ENCODE assay signal across 34 cellular contexts in genomic region chr2:226270279-226270678, GRCh38.
"Had no signal": no experiment of that assay in that cellular context is flagged by ENCODE, and none has a peak within 500 bp of the region (broad histone marks: within the 10 kb centered on the region; RNA-seq: fewer than 3 reads in every experiment).

No MANE protein-coding gene starts in this region.

- H3K27ac Mint-ChIP-seq: activated CD4-positive, alpha-beta memory T cell treated with anti-CD3 and anti-CD28 coated beads for 36 hours; activated CD4-positive, alpha-beta T cell treated with anti-CD3 and anti-CD28 coated beads for 36 hours; activated CD4-positive, alpha-beta T cell treated with anti-CD3 and anti-CD28 coated beads, Interleukin-2, amount 10 ng/mL, durations not matched to agents 24 days and 14 days; activated CD8-positive, alpha-beta memory T cell treated with anti-CD3 and anti-CD28 coated beads, Interleukin-2, amount 10 ng/mL, durations not matched to agents 7 days and 5 days; activated CD8-positive, alpha-beta T cell treated with anti-CD3 and anti-CD28 coated beads, Interleukin-2, amount 10 ng/mL, durations not matched to agents 7 days and 5 days; activated naive CD4-positive, alpha-beta T cell treated with anti-CD3 and anti-CD28 coated beads for 36 hours; activated naive CD4-positive, alpha-beta T cell treated with anti-CD3 and anti-CD28 coated beads, Interleukin-2, amount 50 U/mL, for 24 hours; activated naive CD8-positive, alpha-beta T cell treated with anti-CD3 and anti-CD28 coated beads for 36 hours; activated naive CD8-positive, alpha-beta T cell treated with anti-CD3 and anti-CD28 coated beads, Interleukin-2, amount 50 U/mL, for 24 hours; activated T-helper 1 cell treated with anti-CD3 and anti-CD28 coated beads, Interleukin-12 subunit alpha, Interleukin-12 subunit beta, Interleukin-2, Interleukin-4 antibody, amounts not matched to agents 30 ng/mL and 10 ng/mL and 1 ng/mL, durations not matched to agents 14 hours and 24 hours and 36 hours; activated T-helper 2 cell treated with anti-CD3 and anti-CD28 coated beads, Interferon-gamma antibody, Interleukin-2, Interleukin-4, amounts not matched to agents 10 μg/mL and 5 μg/mL and 100 μg/mL, durations not matched to agents 14 hours and 24 hours and 36 hours; effector memory CD8-positive, alpha-beta T cell; T-helper 17 cell had no signal

- H3K4me1 ChIP-seq: adrenal gland, body of pancreas, foreskin keratinocyte, gastrocnemius medialis, heart left ventricle had no signal

- H3K9me3 Mint-ChIP-seq: activated CD4-positive, alpha-beta memory T cell treated with anti-CD3 and anti-CD28 coated beads for 36 hours; activated CD4-positive, alpha-beta T cell treated with anti-CD3 and anti-CD28 coated beads, Interleukin-2, amount 10 ng/mL, durations not matched to agents 24 days and 14 days; activated naive CD4-positive, alpha-beta T cell treated with anti-CD3 and anti-CD28 coated beads for 36 hours; activated naive CD8-positive, alpha-beta T cell treated with anti-CD3 and anti-CD28 coated beads for 36 hours; activated naive CD8-positive, alpha-beta T cell treated with anti-CD3 and anti-CD28 coated beads, Interleukin-2, amount 50 U/mL, for 24 hours; activated T-helper 1 cell treated with anti-CD3 and anti-CD28 coated beads, Interleukin-12 subunit alpha, Interleukin-12 subunit beta, Interleukin-2, Interleukin-4 antibody, amounts not matched to agents 30 ng/mL and 10 ng/mL and 1 ng/mL, durations not matched to agents 14 hours and 24 hours and 36 hours; activated T-helper 2 cell treated with anti-CD3 and anti-CD28 coated beads, Interferon-gamma antibody, Interleukin-2, Interleukin-4, amounts not matched to agents 10 μg/mL and 5 μg/mL and 100 μg/mL, durations not matched to agents 14 hours and 24 hours and 36 hours had no signal

- H3K9me3 ChIP-seq: adrenal gland, body of pancreas, esophagus muscularis mucosa, gastrocnemius medialis, heart left ventricle had no signal

- H3K4me1 Mint-ChIP-seq: activated CD4-positive, alpha-beta T cell treated with anti-CD3 and anti-CD28 coated beads for 36 hours; activated CD4-positive, alpha-beta T cell treated with anti-CD3 and anti-CD28 coated beads, Interleukin-2, amount 10 ng/mL, durations not matched to agents 24 days and 14 days; activated CD8-positive, alpha-beta memory T cell treated with anti-CD3 and anti-CD28 coated beads, Interleukin-2, amount 10 ng/mL, durations not matched to agents 7 days and 5 days; activated naive CD4-positive, alpha-beta T cell treated with anti-CD3 and anti-CD28 coated beads, Interleukin-2, amount 50 U/mL, for 24 hours; activated naive CD8-positive, alpha-beta T cell treated with anti-CD3 and anti-CD28 coated beads for 36 hours; activated naive CD8-positive, alpha-beta T cell treated with anti-CD3 and anti-CD28 coated beads, Interleukin-2, amount 50 U/mL, for 24 hours; T-helper 17 cell had no signal

- H3K4me3 Mint-ChIP-seq: activated CD4-positive, alpha-beta memory T cell treated with anti-CD3 and anti-CD28 coated beads for 36 hours; activated CD4-positive, alpha-beta T cell treated with anti-CD3 and anti-CD28 coated beads for 36 hours; activated CD4-positive, alpha-beta T cell treated with anti-CD3 and anti-CD28 coated beads, Interleukin-2, amount 10 ng/mL, durations not matched to agents 24 days and 14 days; activated CD8-positive, alpha-beta memory T cell treated with anti-CD3 and anti-CD28 coated beads, Interleukin-2, amount 10 ng/mL, durations not matched to agents 7 days and 5 days; activated CD8-positive, alpha-beta T cell treated with anti-CD3 and anti-CD28 coated beads, Interleukin-2, amount 10 ng/mL, durations not matched to agents 7 days and 5 days; activated naive CD4-positive, alpha-beta T cell treated with anti-CD3 and anti-CD28 coated beads for 36 hours; activated naive CD4-positive, alpha-beta T cell treated with anti-CD3 and anti-CD28 coated beads, Interleukin-2, amount 50 U/mL, for 24 hours; activated naive CD8-positive, alpha-beta T cell treated with anti-CD3 and anti-CD28 coated beads for 36 hours; activated naive CD8-positive, alpha-beta T cell treated with anti-CD3 and anti-CD28 coated beads, Interleukin-2, amount 50 U/mL, for 24 hours; activated T-helper 1 cell treated with anti-CD3 and anti-CD28 coated beads, Interleukin-12 subunit alpha, Interleukin-12 subunit beta, Interleukin-2, Interleukin-4 antibody, amounts not matched to agents 30 ng/mL and 10 ng/mL and 1 ng/mL, durations not matched to agents 14 hours and 24 hours and 36 hours; effector memory CD8-positive, alpha-beta T cell; T-helper 17 cell had no signal

- FAIRE-seq: colon had no signal

- H3K27me3 Mint-ChIP-seq: activated CD8-positive, alpha-beta memory T cell treated with anti-CD3 and anti-CD28 coated beads, Interleukin-2, amount 10 ng/mL, durations not matched to agents 7 days and 5 days; T-helper 17 cell had no signal

- ATAC-seq: activated CD4-positive, alpha-beta T cell treated with anti-CD3 and anti-CD28 coated beads for 36 hours; activated CD8-positive, alpha-beta memory T cell treated with anti-CD3 and anti-CD28 coated beads, Interleukin-2, amount 10 ng/mL, durations not matched to agents 7 days and 5 days; activated CD8-positive, alpha-beta T cell treated with anti-CD3 and anti-CD28 coated beads, Interleukin-2, amount 10 ng/mL, durations not matched to agents 7 days and 5 days; activated naive CD8-positive, alpha-beta T cell treated with anti-CD3 and anti-CD28 coated beads, Interleukin-2, amount 50 U/mL, for 24 hours; body of pancreas; effector memory CD8-positive, alpha-beta T cell; foreskin keratinocyte; gastrocnemius medialis; heart left ventricle; T-helper 17 cell had no signal

- H3K4me3 ChIP-seq: adrenal gland, body of pancreas, esophagus muscularis mucosa, gastrocnemius medialis, heart left ventricle had no signal

- H3K27me3 ChIP-seq: adrenal gland, body of pancreas, esophagus muscularis mucosa, foreskin keratinocyte, gastrocnemius medialis, heart left ventricle had no signal

- H3K27ac ChIP-seq: adrenal gland, body of pancreas, esophagus muscularis mucosa, foreskin keratinocyte, gastrocnemius medialis, heart left ventricle had no signal

- H3K36me3 Mint-ChIP-seq: activated CD4-positive, alpha-beta memory T cell treated with anti-CD3 and anti-CD28 coated beads for 36 hours; activated CD8-positive, alpha-beta memory T cell treated with anti-CD3 and anti-CD28 coated beads, Interleukin-2, amount 10 ng/mL, durations not matched to agents 7 days and 5 days; activated naive CD4-positive, alpha-beta T cell treated with anti-CD3 and anti-CD28 coated beads, Interleukin-2, amount 50 U/mL, for 24 hours; activated naive CD8-positive, alpha-beta T cell treated with anti-CD3 and anti-CD28 coated beads for 36 hours had no signal

- DNase-seq: activated CD4-positive, alpha-beta memory T cell treated with anti-CD3 and anti-CD28 coated beads for 36 hours; activated CD4-positive, alpha-beta T cell treated with anti-CD3 and anti-CD28 coated beads for 36 hours; activated CD4-positive, alpha-beta T cell treated with anti-CD3 and anti-CD28 coated beads, Interleukin-2, amount 10 ng/mL, durations not matched to agents 24 days and 14 days; activated CD4-positive, CD25-positive, alpha-beta regulatory T cell; activated CD4-positive, CD25-positive, alpha-beta regulatory T cell treated with anti-CD3 and anti-CD28 coated beads, Interleukin-2, amount 50 U/mL, for 72 hours; activated CD8-positive, alpha-beta memory T cell treated with anti-CD3 and anti-CD28 coated beads, Interleukin-2, amount 10 ng/mL, durations not matched to agents 7 days and 5 days; activated CD8-positive, alpha-beta memory T cell treated with anti-CD3 and anti-CD28 coated beads, Interleukin-2, amount 50 U/mL, for 4 hours; activated CD8-positive, alpha-beta T cell treated with anti-CD3 and anti-CD28 coated beads, Interleukin-2, amount 10 ng/mL, durations not matched to agents 7 days and 5 days; activated effector memory CD4-positive, alpha-beta T cell treated with anti-CD3 and anti-CD28 coated beads, Interleukin-2, amount 50 U/mL, for 16 hours; activated naive CD4-positive, alpha-beta T cell treated with anti-CD3 and anti-CD28 coated beads for 36 hours; activated naive CD8-positive, alpha-beta T cell treated with anti-CD3 and anti-CD28 coated beads for 36 hours; activated naive CD8-positive, alpha-beta T cell treated with anti-CD3 and anti-CD28 coated beads, Interleukin-2, amount 50 U/mL, for 24 hours; activated T-cell treated with anti-CD3 and anti-CD28 coated beads, Interleukin-2, amount 50 U/mL, for 1 hour; activated T-cell treated with anti-CD3 and anti-CD28 coated beads, Interleukin-2, amount 50 U/mL, for 48 hours; adrenal gland; amygdala; aorta; body of pancreas; caudate nucleus; cortex of kidney; dermis blood vessel endothelial cell; effector CD4-positive, alpha-beta T cell; effector memory CD8-positive, alpha-beta T cell; erythroblast; foreskin keratinocyte; gastrocnemius medialis; glutamatergic neuron; heart left ventricle; T-helper 17 cell had no signal

- H3K36me3 ChIP-seq: adrenal gland, esophagus muscularis mucosa, gastrocnemius medialis, heart left ventricle had no signal
